1 cellular context compared by ENCODE assay signal in the genomic region with DNA sequence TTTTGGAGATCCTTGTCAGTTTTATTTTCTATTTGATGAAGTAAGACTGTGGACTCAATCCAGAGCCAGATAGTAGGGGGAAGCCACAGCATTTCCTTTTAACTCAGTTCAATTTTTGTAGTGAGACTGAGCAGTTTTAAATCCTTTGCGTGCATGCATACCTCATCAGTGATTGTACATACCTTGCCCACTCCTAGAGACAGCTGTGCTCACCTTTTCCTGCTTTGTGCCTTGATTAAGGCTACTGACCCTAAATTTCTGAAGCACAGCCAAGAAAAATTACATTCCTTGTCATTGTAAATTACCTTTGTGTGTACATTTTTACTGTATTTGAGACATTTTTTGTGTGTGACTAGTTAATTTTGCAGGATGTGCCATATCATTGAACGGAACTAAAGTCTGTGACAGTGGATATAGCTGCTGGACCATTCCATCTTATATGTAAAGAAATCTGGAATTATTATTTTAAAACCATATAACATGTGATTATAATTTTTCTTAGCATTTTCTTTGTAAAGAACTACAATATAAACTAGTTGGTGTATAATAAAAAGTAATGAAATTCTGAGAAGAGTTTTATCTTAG.
TF ChIP-seq lines count a peak whose summit lies in the region.

No MANE protein-coding gene starts in this region.

TF ChIP-seq in K562, 482 proteins besides CTCF, POLR2A, EP300 and RAD21:
- TF ChIP-seq ASH1L (IDR thresholded peaks at IDR 0.05; ENCODE audit: borderline replicate concordance, low read depth, partially characterized antibody) (no peak), ZNF644 (tag; IDR thresholded peaks at IDR 0.05; ENCODE audit: low read depth) (no peak), MAFF (IDR thresholded peaks at IDR 0.05; ENCODE audit: low read length) (no peak), NR4A1 (CRISPR knock-in tag; IDR thresholded peaks at IDR 0.05) (no peak), NR4A1 (tag; IDR thresholded peaks at IDR 0.05) (no peak), ZNF347 (CRISPR knock-in tag; IDR thresholded peaks at IDR 0.05; ENCODE audit: low read depth) (no peak), ZNF77 (CRISPR knock-in tag; IDR thresholded peaks at IDR 0.05) (no peak), UBTF (IDR thresholded peaks at IDR 0.05; ENCODE audit: borderline replicate concordance in 1 of 2, low read depth in 2 of 2, low read length in 2 of 2) (no peak)
